Comparison of ENCODE assay signal across 8 cellular contexts in genomic region chr3:156382458-156383346, GRCh38.
A peak's percentile ranks its signal among the peaks of the same experiment; 100 is the strongest.
DNase-seq lines count a peak whose midpoint lies in the region; ATAC-seq, FAIRE-seq and TF ChIP-seq lines count a peak whose summit lies in the region.

No MANE protein-coding gene starts in this region.

- TF ChIP-seq POLR2A in GM12892 (IDR thresholded peaks at IDR 0.05; ENCODE audit: low read depth, low read length) (no peak), testis (IDR thresholded peaks at IDR 0.05) (no peak)

- H3F3A ChIP-seq in SU-DHL-6 (ENCODE audit: insufficient read depth), result no peaks in the 10 kb centered on the region

- H2AFZ ChIP-seq in SU-DHL-6 (ENCODE audit: low read depth, low read length, severe bottlenecking), result no peak overlapping the region

- H3K27ac ChIP-seq in SU-DHL-6 (ENCODE audit: low read depth, low read length) (no peak overlapping the region), testis (no peak overlapping the region)

- DNase-seq in CD1c-positive myeloid dendritic cell (ENCODE audit: extremely low spot score) (peak; percentile 59), GM12892 (ENCODE audit: insufficient read length) (peak; percentile 11), glomerular endothelial cell (ENCODE audit: extremely low read depth, low read depth, low spot score) (peak; percentile 42), testis (peak; percentile 34)
- no peak for DNase-seq in central memory CD4-positive, alpha-beta T cell

- H3K4me3 ChIP-seq in SU-DHL-6 (ENCODE audit: insufficient read depth, low read length, poor library complexity, severe bottlenecking) (no peak overlapping the region), testis (no peak overlapping the region)

- H3K36me3 ChIP-seq in SU-DHL-6 (ENCODE audit: low read length) (no peaks in the 10 kb centered on the region), testis (ENCODE audit: low read depth, missing control alignments) (no peaks in the 10 kb centered on the region)

- WGBS in testis, 2 donors, result 92 to 94% methylated on average over 8 to 9 of the region's 9 CpGs

- peak; percentile 62 for TF ChIP-seq CTCF in SU-DHL-6 (IDR thresholded peaks at IDR 0.05; ENCODE audit: insufficient read depth, low read length, poor library complexity, severe bottlenecking)
- peak in 2 of 3 experiments; percentile 28 to 45 for TF ChIP-seq CTCF in testis (IDR thresholded peaks at IDR 0.05)

- H3K9ac ChIP-seq in SU-DHL-6 (ENCODE audit: low read length), result no peak overlapping the region

- H3K27me3 ChIP-seq in SU-DHL-6 (ENCODE audit: low read length), result no peaks in the 10 kb centered on the region
- H3K27me3 ChIP-seq in testis, result no peaks in the 10 kb centered on the region

- H3K9me2 ChIP-seq in SU-DHL-6 (replicated peaks; ENCODE audit: insufficient read depth, low read length), result no peaks in the 10 kb centered on the region

- peak; percentile 87 for FAIRE-seq in GM12892 (lab: Jason Lieb, UNC)

- no peaks in the 10 kb centered on the region for H3K79me2 ChIP-seq in SU-DHL-6 (ENCODE audit: insufficient read depth, low read length)

- H3K4me2 ChIP-seq in SU-DHL-6 (ENCODE audit: low read depth, low read length, poor library complexity, severe bottlenecking), result no peak overlapping the region

- H4K20me1 ChIP-seq in SU-DHL-6 (ENCODE audit: low read depth, low read length), result no peaks in the 10 kb centered on the region

- ATAC-seq in HG03521 (IDR thresholded peaks at IDR 0.05; ENCODE audit: unreplicated experiment) (peak; percentile 59), HG03025 (IDR thresholded peaks at IDR 0.05; ENCODE audit: low FRiP score, unreplicated experiment) (no peak)

- H3K4me1 ChIP-seq in testis, result no peaks in the 10 kb centered on the region

- intact Hi-C loops in testis (cut with DNase I; ENCODE audit: low total_unique reads), result no loop called here

- H3K9me3 ChIP-seq in SU-DHL-6 (ENCODE audit: insufficient read depth, low read length) (no peaks in the 10 kb centered on the region), testis (no peaks in the 10 kb centered on the region)
